In genomic region chr4:83552924-83553323, GRCh38 we compare ENCODE assay signal across 8 cellular contexts. TPM values are rescaled to one million over a fixed set of nuclear protein-coding genes. Genes with fewer than 3 reads are reported as not detected.
DNase-seq lines count a peak whose midpoint lies in the region; ATAC-seq, FAIRE-seq and TF ChIP-seq lines count a peak whose summit lies in the region.

No MANE protein-coding gene starts in this region.

- H3K4me3 ChIP-seq in choroid plexus epithelial cell (ENCODE audit: low read depth, low read length), result no peak overlapping the region

- no peak for TF ChIP-seq CTCF in choroid plexus epithelial cell (conservative IDR thresholded peaks at IDR 0.05; ENCODE audit: low read depth, low read length)

- no peak for FAIRE-seq in urothelium cell line (lab: Jason Lieb, UNC)

- ATAC-seq in Right ventricle myocardium superior (ENCODE audit: poor library complexity) (peak; percentile 38), HG03469 (IDR thresholded peaks at IDR 0.05; ENCODE audit: unreplicated experiment) (peak; percentile 53), HG02588 (IDR thresholded peaks at IDR 0.05; ENCODE audit: unreplicated experiment) (no peak)

- intact Hi-C loops in Right ventricle myocardium superior (cut with DNase I) (no loop called here), cardiac septum (cut with DNase I) (no loop called here)

- DNase-seq in Right ventricle myocardium superior, result no peak
- no peak for DNase-seq in cardiac septum (ENCODE audit: low spot score)
- DNase-seq in choroid plexus epithelial cell (ENCODE audit: low read depth), result peak; percentile 72
- DNase-seq in urothelium cell line (ENCODE audit: low spot score), result peak; percentile 23
- DNase-seq in NCI-H2171 (lab: John Stamatoyannopoulos, UW), result no peak
- no peak for DNase-seq in cerebellar nuclear complex (lab: John Stamatoyannopoulos, UW)

RNA-seq across cellular contexts. Expression of gene GPAT3, which starts 17.0 kb away (rescaled TPM):
- 39.6 TPM for total RNA-seq in Right ventricle myocardium superior
- 38.5 TPM for total RNA-seq in cardiac septum

Comparison
In these comparisons a context has a peak if more than half of its experiments do, and no peak if none do; other contexts are left out.
1. DNase-seq: peak in choroid plexus epithelial cell (single experiment) and urothelium cell line (single experiment); none in Right ventricle myocardium superior (single experiment), cardiac septum (single experiment), NCI-H2171 (single experiment) and cerebellar nuclear complex (0 of 2).